Comparison of ENCODE assay signal across 19 cellular contexts in genomic region chr3:51703776-51704510, GRCh38. TPM values are rescaled to one million over a fixed set of nuclear protein-coding genes. Genes with fewer than 3 reads are reported as not detected.
DNase-seq lines count a peak whose midpoint lies in the region; ATAC-seq and TF ChIP-seq lines count a peak whose summit lies in the region.
"Had no signal": no experiment of that assay in that cellular context is flagged by ENCODE, and none has a peak within 500 bp of the region (broad histone marks: within the 10 kb centered on the region; RNA-seq: fewer than 3 reads in every experiment).

No MANE protein-coding gene starts in this region.

- DNase-seq in Right ventricle myocardium superior (peak; percentile 33), heart right ventricle (no peak), WERI-Rb-1 (no peak), left ventricle myocardium inferior (peak; percentile 9), LoVo (ENCODE audit: low spot score) (no peak), cerebellar nuclear complex (lab: John Stamatoyannopoulos, UW) (no peak), colonic mucosa (no peak)
- DNase-seq in stimulated activated effector memory CD8-positive, alpha-beta T cell treated with anti-CD3 and anti-CD28 coated beads, Interleukin-12 subunit alpha, Interleukin-12 subunit beta, amount 100 ng/mL, for 72 hours (ENCODE audit: low spot score in 2 of 2) = no peak
- DNase-seq: activated CD4-positive, alpha-beta T cell treated with anti-CD3 and anti-CD28 coated beads, Interleukin-2, amount 50 U/mL, for 48 hours; activated T-cell treated with anti-CD3 and anti-CD28 coated beads, Interleukin-2, amount 50 U/mL, for 48 hours; DMS 273 treated with DMSO at 0.1 percent for 48 hours; MV-4-11; NCI-H2029 treated with DMSO at 0.1 percent for 48 hours had no signal

- H3K27me3 ChIP-seq in heart right ventricle (peaks cover 0 to 3% (median 0%) of the 10 kb centered on the region in 7 donors), WERI-Rb-1 (ENCODE audit: insufficient read depth, low read depth, severe bottlenecking) (no peaks in the 10 kb centered on the region), left ventricle myocardium inferior (ENCODE audit: low read depth) (no peaks in the 10 kb centered on the region), colonic mucosa (no peaks in the 10 kb centered on the region)
- H3K27me3 ChIP-seq: body of pancreas had no signal

- TF ChIP-seq CTCF in heart right ventricle (IDR thresholded peaks at IDR 0.05) (no peak), WERI-Rb-1 (IDR thresholded peaks at IDR 0.05; ENCODE audit: low read depth, low read length) (no peak), left ventricle myocardium inferior (IDR thresholded peaks at IDR 0.05; ENCODE audit: borderline replicate concordance) (no peak), colonic mucosa (IDR thresholded peaks at IDR 0.05) (no peak)

- 71 to 74% methylated on average over 12 of the region's 12 CpGs for WGBS in heart right ventricle, 2 donors

- H3K36me3 Mint-ChIP-seq in stimulated activated effector memory CD8-positive, alpha-beta T cell treated with anti-CD3 and anti-CD28 coated beads, Interleukin-12 subunit alpha, Interleukin-12 subunit beta, amount 100 ng/mL, for 72 hours = peaks cover 21% of the 10 kb centered on the region

- peaks cover 43% of the 10 kb centered on the region for H3K4me1 Mint-ChIP-seq in stimulated activated effector memory CD8-positive, alpha-beta T cell treated with anti-CD3 and anti-CD28 coated beads, Interleukin-12 subunit alpha, Interleukin-12 subunit beta, amount 100 ng/mL, for 72 hours
- H3K4me1 Mint-ChIP-seq: CD14-positive monocyte had no signal

- H3K27ac Mint-ChIP-seq in stimulated activated effector memory CD8-positive, alpha-beta T cell treated with anti-CD3 and anti-CD28 coated beads, Interleukin-12 subunit alpha, Interleukin-12 subunit beta, amount 100 ng/mL, for 72 hours = peak overlapping the region; percentile 78
- H3K27ac Mint-ChIP-seq: activated naive CD4-positive, alpha-beta T cell treated with anti-CD3 and anti-CD28 coated beads, Interleukin-2, amount 50 U/mL, for 24 hours had no signal

- H3K4me3 ChIP-seq in heart right ventricle (no peak overlapping the region), WERI-Rb-1 (ENCODE audit: low read depth, low read length) (no peak overlapping the region), left ventricle myocardium inferior (no peak overlapping the region), colonic mucosa (no peak overlapping the region)
- H3K4me3 ChIP-seq: body of pancreas, gastroesophageal sphincter had no signal

- intact Hi-C loops in Right ventricle myocardium superior (cut with DNase I) (no loop called here), heart right ventricle (cut with DNase I) (no loop called here), left ventricle myocardium inferior (cut with micrococcal nuclease) (no loop called here), colonic mucosa (cut with DNase I) (no loop called here)

- ATAC-seq in Right ventricle myocardium superior (ENCODE audit: poor library complexity) (no peak), heart right ventricle (no peak)
- ATAC-seq in stimulated activated effector memory CD8-positive, alpha-beta T cell treated with anti-CD3 and anti-CD28 coated beads, Interleukin-12 subunit alpha, Interleukin-12 subunit beta, amount 100 ng/mL, for 72 hours = no peak
- ATAC-seq: body of pancreas, esophagus mucosa, gastroesophageal sphincter, left lobe of liver had no signal

- no peaks in the 10 kb centered on the region for H3K9me3 Mint-ChIP-seq in stimulated activated effector memory CD8-positive, alpha-beta T cell treated with anti-CD3 and anti-CD28 coated beads, Interleukin-12 subunit alpha, Interleukin-12 subunit beta, amount 100 ng/mL, for 72 hours
- H3K9me3 Mint-ChIP-seq: activated naive CD4-positive, alpha-beta T cell treated with anti-CD3 and anti-CD28 coated beads, Interleukin-2, amount 50 U/mL, for 24 hours had no signal

- H3K27ac ChIP-seq in heart right ventricle (no peak overlapping the region), WERI-Rb-1 (peak overlapping the region; percentile 24; the same call in 1 of the 2 replicates), left ventricle myocardium inferior (replicated peaks) (no peak overlapping the region), colonic mucosa (no peak overlapping the region)
- H3K27ac ChIP-seq: body of pancreas, gastroesophageal sphincter had no signal

- H3K36me3 ChIP-seq in heart right ventricle (peaks cover 0 to 66% (median 35%) of the 10 kb centered on the region in 9 donors), WERI-Rb-1 (peaks cover 23% of the 10 kb centered on the region), left ventricle myocardium inferior (peaks cover 59% of the 10 kb centered on the region), colonic mucosa (no peaks in the 10 kb centered on the region)

- no peaks in the 10 kb centered on the region for H3K9me3 ChIP-seq in heart right ventricle
- no peaks in the 10 kb centered on the region for H3K9me3 ChIP-seq in WERI-Rb-1 (ENCODE audit: severe bottlenecking)
- H3K9me3 ChIP-seq in left ventricle myocardium inferior (replicated peaks) = no peaks in the 10 kb centered on the region
- no peaks in the 10 kb centered on the region for H3K9me3 ChIP-seq in colonic mucosa
- H3K9me3 ChIP-seq: body of pancreas, gastroesophageal sphincter had no signal

- H3K9ac ChIP-seq in colonic mucosa (ENCODE audit: low read depth in 2 of 2, low read length in 2 of 2) = no peak overlapping the region

- H3K4me1 ChIP-seq in heart right ventricle (peaks cover 0 to 33% (median 6%) of the 10 kb centered on the region in 9 donors), left ventricle myocardium inferior (peaks cover 25% of the 10 kb centered on the region), colonic mucosa (no peaks in the 10 kb centered on the region)

- H3K4me3 Mint-ChIP-seq in stimulated activated effector memory CD8-positive, alpha-beta T cell treated with anti-CD3 and anti-CD28 coated beads, Interleukin-12 subunit alpha, Interleukin-12 subunit beta, amount 100 ng/mL, for 72 hours = no peak overlapping the region
- H3K4me3 Mint-ChIP-seq: activated naive CD4-positive, alpha-beta T cell treated with anti-CD3 and anti-CD28 coated beads, Interleukin-2, amount 50 U/mL, for 24 hours; CD14-positive monocyte had no signal

RNA-seq across cellular contexts. Expression of gene GRM2, which starts 2.9 kb away (rescaled TPM):
- 0.08 TPM for total RNA-seq in Right ventricle myocardium superior
- total RNA-seq in heart right ventricle = under 1 TPM in 9 of 10 donors, not detected in 1; 0.06 to 0.66 (median 0.39) TPM
- under 1 TPM; 0.04 to 0.37 TPM for polyA plus RNA-seq in heart right ventricle
- 0.41 TPM for total RNA-seq in left ventricle myocardium inferior
- total RNA-seq in colonic mucosa = under 1 TPM in 1 of 2 donors, not detected in 1; 0.12 TPM
- polyA plus RNA-seq: CD14-positive monocyte had no signal

RNA-seq across cellular contexts. Expression of gene TEX264, which starts 32.9 kb away (rescaled TPM):
- total RNA-seq in Right ventricle myocardium superior (34.7 TPM), heart right ventricle (10 to 100 TPM; 28.4 to 50.1 (median 33.4) TPM), left ventricle myocardium inferior (33.9 TPM), colonic mucosa (10 to 100 TPM; 54.0 to 92.3 TPM)
- 10 to 100 TPM; 66.7 to 87.0 TPM for polyA plus RNA-seq in heart right ventricle

Comparison
In these comparisons a context has a peak if more than half of its experiments do, and no peak if none do; other contexts are left out.
1. DNase-seq: peak in Right ventricle myocardium superior (single experiment) and left ventricle myocardium inferior (single experiment); none in heart right ventricle (0 of 2), WERI-Rb-1 (single experiment), stimulated activated effector memory CD8-positive, alpha-beta T cell treated with anti-CD3 and anti-CD28 coated beads, Interleukin-12 subunit alpha, Interleukin-12 subunit beta, amount 100 ng/mL, for 72 hours (0 of 2), LoVo (single experiment), cerebellar nuclear complex (0 of 2) and colonic mucosa (single experiment).